ENCODE assay signal across 6 cellular contexts in genomic region chr22:19559956-19560355, GRCh38. TPM values are rescaled to one million over a fixed set of nuclear protein-coding genes. Genes with fewer than 3 reads are reported as not detected.
"Had no signal": no experiment of that assay in that cellular context is flagged by ENCODE, and none has a peak within 500 bp of the region (broad histone marks: within the 10 kb centered on the region; RNA-seq: fewer than 3 reads in every experiment).

No MANE protein-coding gene starts in this region.

- FAIRE-seq: HTR-8/SVneo had no signal

- H3K4me1 ChIP-seq: HAP-1 had no signal

- DNase-seq: GOT3, HFFc6 had no signal

- H3K36me3 ChIP-seq: HAP-1 had no signal

- H3K4me3 ChIP-seq: HAP-1 had no signal

- H3K9me3 ChIP-seq: HAP-1 had no signal

RNA-seq across cellular contexts. Expression of gene CLDN5, which starts 35.7 kb away (rescaled TPM):
- total RNA-seq: H4, HT-29 had no signal
